ENCODE assay signal across 14 cellular contexts in genomic region chr12:116604883-116605641, GRCh38. TPM values are rescaled to one million over a fixed set of nuclear protein-coding genes. Genes with fewer than 3 reads are reported as not detected.
DNase-seq lines count a peak whose midpoint lies in the region; ATAC-seq and TF ChIP-seq lines count a peak whose summit lies in the region.
"Had no signal": no experiment of that assay in that cellular context is flagged by ENCODE, and none has a peak within 500 bp of the region (broad histone marks: within the 10 kb centered on the region; RNA-seq: fewer than 3 reads in every experiment).

No MANE protein-coding gene starts in this region.

- H3K27ac ChIP-seq in psoas muscle: no peak overlapping the region
- H3K27ac ChIP-seq: 22Rv1, SJCRH30, upper lobe of left lung had no signal

- no peak overlapping the region for H3K4me3 ChIP-seq in epithelial cell of esophagus (ENCODE audit: low read length)
- H3K4me3 ChIP-seq in psoas muscle: peak overlapping the region; percentile 8
- H3K4me3 ChIP-seq: GM12878, SJCRH30 had no signal

- H3K9me3 ChIP-seq in psoas muscle: no peaks in the 10 kb centered on the region
- H3K9me3 ChIP-seq: SJCRH30, upper lobe of left lung had no signal

- ATAC-seq in psoas muscle (peak in 2 of 4 donors; percentile 42 to 61), HG03439 (IDR thresholded peaks at IDR 0.05; ENCODE audit: unreplicated experiment) (no peak), GM18517 (IDR thresholded peaks at IDR 0.05; ENCODE audit: unreplicated experiment) (no peak), GM19035 (IDR thresholded peaks at IDR 0.05; ENCODE audit: unreplicated experiment) (no peak)
- ATAC-seq: GM12878, left colon had no signal

- H3K36me3 ChIP-seq in psoas muscle (ENCODE audit: insufficient read depth in 1 of 2, low read depth in 1 of 2): no peaks in the 10 kb centered on the region
- H3K36me3 ChIP-seq: SJCRH30, upper lobe of left lung had no signal

- no peaks in the 10 kb centered on the region for H3K4me1 ChIP-seq in psoas muscle
- H3K4me1 ChIP-seq: SJCRH30 had no signal

- no peak for TF ChIP-seq CTCF in epithelial cell of esophagus (IDR thresholded peaks at IDR 0.05; ENCODE audit: insufficient read depth, low read depth, low read length, missing control alignments)
- TF ChIP-seq CTCF in psoas muscle (IDR thresholded peaks at IDR 0.05): no peak

- H3K27me3 ChIP-seq in psoas muscle (ENCODE audit: insufficient read depth in 3 of 3, low read length in 2 of 3): no peaks in the 10 kb centered on the region
- H3K27me3 ChIP-seq: SJCRH30, upper lobe of left lung had no signal

- intact Hi-C loops in psoas muscle (cut with DNase I): loop anchor here (5.0 to 10.0 kb wide), 3 partner anchors 328 to 608 kb away; partner anchors contain the start of gene MED13L (in 1 of the 2)

- DNase-seq in DMS 273 (lab: John Stamatoyannopoulos, UW; ENCODE audit: unreplicated experiment): peak; percentile 58
- DNase-seq in DMS 273 treated with DMSO at 0.1 percent for 48 hours (lab: John Stamatoyannopoulos, UW): no peak
- DNase-seq in NCI-H1694 treated with DMSO at 0.1 percent for 48 hours (lab: John Stamatoyannopoulos, UW): peak; percentile 79
- DNase-seq in epithelial cell of esophagus (ENCODE audit: low read depth): peak; percentile 26
- DNase-seq in psoas muscle: no peak
- DNase-seq: Kasumi-1, left colon, SJCRH30, upper lobe of left lung had no signal

- WGBS in psoas muscle, 3 donors: 36 to 43% (median 42%) methylated on average over 22 of the region's 22 CpGs

RNA-seq across cellular contexts. Expression of gene MAP1LC3B2, which starts 45.9 kb away (rescaled TPM):
- 1 to 10 TPM; 1.4 to 4.1 (median 1.8) TPM for total RNA-seq in psoas muscle
- 1 to 10 TPM; 2.2 to 9.2 (median 4.3) TPM for polyA plus RNA-seq in psoas muscle
- total RNA-seq: GM12878, SJCRH30 had no signal

Comparison
In these comparisons a context has a peak if more than half of its experiments do, and no peak if none do; other contexts are left out.
1. DNase-seq: peak in DMS 273 (single experiment), NCI-H1694 treated with DMSO at 0.1 percent for 48 hours (single experiment) and epithelial cell of esophagus (single experiment); none in DMS 273 treated with DMSO at 0.1 percent for 48 hours (single experiment) and psoas muscle (0 of 2).